In the genomic region with DNA sequence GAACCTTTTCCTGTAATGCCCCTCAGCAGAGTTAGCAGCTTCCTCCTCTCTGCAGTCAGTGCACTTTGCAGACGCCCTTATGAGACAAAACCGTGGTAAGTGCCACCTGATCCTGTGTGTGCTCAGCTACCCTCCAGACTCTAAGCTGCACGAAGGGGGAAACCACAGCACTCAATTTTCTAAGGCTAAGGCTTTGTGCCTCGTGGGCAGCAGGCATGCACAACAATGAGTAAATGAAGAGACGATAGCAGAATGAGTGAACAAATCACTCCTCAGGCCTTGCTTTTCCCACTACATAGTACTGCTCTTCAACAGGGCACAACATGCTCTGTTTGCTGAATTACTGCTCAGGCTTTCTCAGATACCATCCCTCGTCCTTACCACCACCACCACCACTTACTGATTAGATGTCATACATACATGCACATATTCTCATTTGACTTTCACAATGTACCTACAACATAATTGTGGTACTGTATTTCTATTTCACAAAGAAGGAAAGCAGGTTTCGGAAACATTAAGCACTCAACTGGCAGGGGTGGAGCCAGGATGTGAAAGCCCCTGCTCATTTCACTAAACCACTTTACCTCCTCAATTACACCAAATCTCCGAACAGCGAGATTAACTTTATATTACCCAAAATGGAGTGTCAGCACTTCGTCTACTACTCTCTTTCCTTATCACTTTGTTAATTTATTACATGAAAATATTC, we compare ENCODE assay signal across 8 cellular contexts.
DNase-seq lines count a peak whose midpoint lies in the region; ATAC-seq, FAIRE-seq and TF ChIP-seq lines count a peak whose summit lies in the region.

No MANE protein-coding gene starts in this region.

- H3K36me3 ChIP-seq in KOPT-K1 (ENCODE audit: insufficient read depth, low read length) = no peaks in the 10 kb centered on the region
- H3K36me3 ChIP-seq in thyroid gland = no peaks in the 10 kb centered on the region

- TF ChIP-seq CTCF in thyroid gland (IDR thresholded peaks at IDR 0.05) = no peak
- TF ChIP-seq CTCF in foreskin fibroblast (IDR thresholded peaks at IDR 0.05; ENCODE audit: low read depth, low read length) = no peak

- ATAC-seq in GM21528 (IDR thresholded peaks at IDR 0.05; ENCODE audit: low FRiP score, unreplicated experiment) = peak; percentile 79
- ATAC-seq in right cardiac atrium = peak; percentile 53

- intact Hi-C loops in right cardiac atrium (cut with DNase I) (no loop called here), thyroid gland (cut with DNase I) (no loop called here)

- DNase-seq in GM12892 (ENCODE audit: insufficient read length) (peak; percentile 8), right cardiac atrium (peak in 1 of 3 donors; percentile 11), thyroid gland (no peak), foreskin fibroblast (no peak)
- DNase-seq in activated CD4-positive, alpha-beta T cell treated with anti-CD3 and anti-CD28 coated beads, Interleukin-2, amount 50 U/mL, for 1 hour = peak; percentile 56
- DNase-seq in stimulated activated naive CD4-positive, alpha-beta T cell treated with Interleukin-2 at 50 U/mL for 16 hours (lab: John Stamatoyannopoulos, UW) = peak; percentile 57

- no peaks in the 10 kb centered on the region for H3K27me3 ChIP-seq in right cardiac atrium (ENCODE audit: control insufficient read depth, insufficient read depth)
- H3K27me3 ChIP-seq in thyroid gland = no peaks in the 10 kb centered on the region

- H3K4me3 ChIP-seq in right cardiac atrium (ENCODE audit: low read length) (no peak overlapping the region), thyroid gland (replicated peaks in 1 of 3) (no peak overlapping the region), foreskin fibroblast (ENCODE audit: low read depth in 1 of 2, low read length in 2 of 2) (no peak overlapping the region)

- TF ChIP-seq POLR2A in GM12892 (IDR thresholded peaks at IDR 0.05; ENCODE audit: low read depth, low read length) (peak; percentile 58), thyroid gland (IDR thresholded peaks at IDR 0.05) (no peak)

- peak; percentile 99 for FAIRE-seq in GM12892 (lab: Jason Lieb, UNC)

- H3K9me3 ChIP-seq in KOPT-K1 (ENCODE audit: insufficient read depth, low read length, poor library complexity, severe bottlenecking) (no peaks in the 10 kb centered on the region), right cardiac atrium (ENCODE audit: control insufficient read depth, low read length) (no peaks in the 10 kb centered on the region), thyroid gland (no peaks in the 10 kb centered on the region)

- WGBS in right cardiac atrium = 56% methylated on average over 10 of the region's 10 CpGs
- 65 to 68% methylated on average over 10 of the region's 10 CpGs for WGBS in thyroid gland, 2 donors

- H3K4me1 ChIP-seq in right cardiac atrium (ENCODE audit: control insufficient read depth, insufficient read depth, low read length) (peaks cover 4% of the 10 kb centered on the region), thyroid gland (no peaks in the 10 kb centered on the region)

- peak overlapping the region; percentile 66 for H3K27ac ChIP-seq in KOPT-K1 (ENCODE audit: low read depth, low read length, poor library complexity, severe bottlenecking)
- no peak overlapping the region for H3K27ac ChIP-seq in right cardiac atrium (ENCODE audit: low read length)
- no peak overlapping the region for H3K27ac ChIP-seq in thyroid gland

Comparison
In these comparisons a context has a peak if more than half of its experiments do, and no peak if none do; other contexts are left out.
1. DNase-seq: peak in GM12892 (single experiment), activated CD4-positive, alpha-beta T cell treated with anti-CD3 and anti-CD28 coated beads, Interleukin-2, amount 50 U/mL, for 1 hour (single experiment) and stimulated activated naive CD4-positive, alpha-beta T cell treated with Interleukin-2 at 50 U/mL for 16 hours (single experiment); none in thyroid gland (0 of 2) and foreskin fibroblast (0 of 2).